ENCODE assay signal across 1 cellular context in the genomic region with DNA sequence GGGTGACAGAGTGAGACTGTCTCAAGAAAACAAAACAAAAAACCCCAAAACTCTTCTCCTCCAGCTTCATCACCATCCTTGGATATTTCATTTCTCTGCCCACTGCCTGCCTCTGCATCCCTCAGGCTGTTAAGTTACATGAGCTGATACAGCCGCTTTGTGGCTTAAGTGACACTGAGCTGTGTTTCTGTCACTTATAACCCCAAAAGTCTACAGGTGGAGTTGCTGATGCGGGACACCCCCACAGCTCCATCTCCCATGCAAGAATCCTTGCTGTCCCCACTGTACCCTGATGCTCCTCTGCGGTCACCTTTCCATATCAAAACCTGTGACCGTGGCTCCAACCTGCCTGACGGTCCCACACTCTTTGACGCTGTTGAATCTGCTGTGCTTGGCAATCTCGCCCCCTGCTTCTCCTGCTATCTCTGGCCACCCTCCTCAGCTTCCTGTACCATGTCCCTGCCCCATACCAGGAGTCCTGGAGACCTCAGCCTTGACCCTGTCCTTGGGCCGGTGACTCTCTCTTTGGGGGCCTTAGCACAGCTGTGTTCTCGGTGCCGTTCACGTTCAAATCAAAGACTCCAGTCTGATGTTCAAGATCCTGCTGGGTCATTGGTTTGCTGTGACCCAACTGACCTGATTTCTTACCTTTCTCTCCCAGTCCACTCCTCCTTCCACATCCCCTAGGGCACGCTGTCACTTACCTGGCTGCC.
TF ChIP-seq lines count a peak whose summit lies in the region.

No MANE protein-coding gene starts in this region.

TF ChIP-seq in HepG2, 621 proteins besides CTCF, POLR2A, EP300 and RAD21:
- TF ChIP-seq KAT8 (CRISPR knock-in tag; IDR thresholded peaks at IDR 0.05) = no peak
- TF ChIP-seq, protein P1, sequence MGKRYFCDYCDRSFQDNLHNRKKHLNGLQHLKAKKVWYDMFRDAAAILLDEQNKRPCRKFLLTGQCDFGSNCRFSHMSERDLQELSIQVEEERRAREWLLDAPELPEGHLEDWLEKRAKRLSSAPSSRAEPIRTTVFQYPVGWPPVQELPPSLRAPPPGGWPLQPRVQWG (CRISPR knock-in tag; IDR thresholded peaks at IDR 0.05; ENCODE audit: borderline replicate concordance, low read depth) = no peak
- TF ChIP-seq FOXC1 (CRISPR knock-in tag; IDR thresholded peaks at IDR 0.05; ENCODE audit: borderline replicate concordance) = no peak
- TF ChIP-seq FOXK1 (CRISPR knock-in tag; IDR thresholded peaks at IDR 0.05; ENCODE audit: borderline replicate concordance, low read depth) = no peak
- TF ChIP-seq MAZ (IDR thresholded peaks at IDR 0.05; ENCODE audit: borderline replicate concordance, low read depth, low read length) = no peak
- TF ChIP-seq MAZ (CRISPR knock-in tag; IDR thresholded peaks at IDR 0.05; ENCODE audit: low read depth) = no peak
- TF ChIP-seq, protein P2, sequence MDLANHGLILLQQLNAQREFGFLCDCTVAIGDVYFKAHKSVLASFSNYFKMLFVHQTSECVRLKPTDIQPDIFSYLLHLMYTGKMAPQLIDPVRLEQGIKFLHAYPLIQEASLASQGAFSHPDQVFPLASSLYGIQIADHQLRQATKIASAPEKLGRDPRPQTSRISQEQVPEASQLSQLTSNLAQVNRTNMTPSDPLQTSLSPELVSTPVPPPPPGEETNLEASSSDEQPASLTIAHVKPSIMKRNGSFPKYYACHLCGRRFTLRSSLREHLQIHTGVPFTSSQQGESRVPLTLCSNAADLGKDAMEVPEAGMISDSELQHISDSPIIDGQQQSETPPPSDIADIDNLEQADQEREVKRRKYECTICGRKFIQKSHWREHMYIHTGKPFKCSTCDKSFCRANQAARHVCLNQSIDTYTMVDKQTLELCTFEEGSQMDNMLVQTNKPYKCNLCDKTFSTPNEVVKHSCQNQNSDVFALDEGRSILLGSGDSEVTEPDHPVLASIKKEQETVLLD (CRISPR knock-in tag; IDR thresholded peaks at IDR 0.05; ENCODE audit: low read depth) = no peak
- no peak for TF ChIP-seq ZNF264 (CRISPR knock-in tag; IDR thresholded peaks at IDR 0.05)
- no peak for TF ChIP-seq ATM (IDR thresholded peaks at IDR 0.05; ENCODE audit: borderline replicate concordance)
- TF ChIP-seq ZNF337 (CRISPR knock-in tag; IDR thresholded peaks at IDR 0.05; ENCODE audit: borderline replicate concordance, low read depth) = no peak
- TF ChIP-seq, protein P3, sequence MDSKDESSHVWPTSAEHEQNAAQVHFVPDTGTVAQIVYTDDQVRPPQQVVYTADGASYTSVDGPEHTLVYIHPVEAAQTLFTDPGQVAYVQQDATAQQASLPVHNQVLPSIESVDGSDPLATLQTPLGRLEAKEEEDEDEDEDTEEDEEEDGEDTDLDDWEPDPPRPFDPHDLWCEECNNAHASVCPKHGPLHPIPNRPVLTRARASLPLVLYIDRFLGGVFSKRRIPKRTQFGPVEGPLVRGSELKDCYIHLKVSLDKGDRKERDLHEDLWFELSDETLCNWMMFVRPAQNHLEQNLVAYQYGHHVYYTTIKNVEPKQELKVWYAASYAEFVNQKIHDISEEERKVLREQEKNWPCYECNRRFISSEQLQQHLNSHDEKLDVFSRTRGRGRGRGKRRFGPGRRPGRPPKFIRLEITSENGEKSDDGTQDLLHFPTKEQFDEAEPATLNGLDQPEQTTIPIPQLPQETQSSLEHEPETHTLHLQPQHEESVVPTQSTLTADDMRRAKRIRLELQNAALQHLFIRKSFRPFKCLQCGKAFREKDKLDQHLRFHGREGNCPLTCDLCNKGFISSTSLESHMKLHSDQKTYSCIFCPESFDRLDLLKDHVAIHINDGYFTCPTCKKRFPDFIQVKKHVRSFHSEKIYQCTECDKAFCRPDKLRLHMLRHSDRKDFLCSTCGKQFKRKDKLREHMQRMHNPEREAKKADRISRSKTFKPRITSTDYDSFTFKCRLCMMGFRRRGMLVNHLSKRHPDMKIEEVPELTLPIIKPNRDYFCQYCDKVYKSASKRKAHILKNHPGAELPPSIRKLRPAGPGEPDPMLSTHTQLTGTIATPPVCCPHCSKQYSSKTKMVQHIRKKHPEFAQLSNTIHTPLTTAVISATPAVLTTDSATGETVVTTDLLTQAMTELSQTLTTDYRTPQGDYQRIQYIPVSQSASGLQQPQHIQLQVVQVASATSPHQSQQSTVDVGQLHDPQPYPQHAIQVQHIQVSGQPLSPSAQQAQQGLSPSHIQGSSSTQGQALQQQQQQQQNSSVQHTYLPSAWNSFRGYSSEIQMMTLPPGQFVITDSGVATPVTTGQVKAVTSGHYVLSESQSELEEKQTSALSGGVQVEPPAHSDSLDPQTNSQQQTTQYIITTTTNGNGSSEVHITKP (CRISPR knock-in tag; IDR thresholded peaks at IDR 0.05; ENCODE audit: low read depth) = no peak
- TF ChIP-seq, protein P4, sequence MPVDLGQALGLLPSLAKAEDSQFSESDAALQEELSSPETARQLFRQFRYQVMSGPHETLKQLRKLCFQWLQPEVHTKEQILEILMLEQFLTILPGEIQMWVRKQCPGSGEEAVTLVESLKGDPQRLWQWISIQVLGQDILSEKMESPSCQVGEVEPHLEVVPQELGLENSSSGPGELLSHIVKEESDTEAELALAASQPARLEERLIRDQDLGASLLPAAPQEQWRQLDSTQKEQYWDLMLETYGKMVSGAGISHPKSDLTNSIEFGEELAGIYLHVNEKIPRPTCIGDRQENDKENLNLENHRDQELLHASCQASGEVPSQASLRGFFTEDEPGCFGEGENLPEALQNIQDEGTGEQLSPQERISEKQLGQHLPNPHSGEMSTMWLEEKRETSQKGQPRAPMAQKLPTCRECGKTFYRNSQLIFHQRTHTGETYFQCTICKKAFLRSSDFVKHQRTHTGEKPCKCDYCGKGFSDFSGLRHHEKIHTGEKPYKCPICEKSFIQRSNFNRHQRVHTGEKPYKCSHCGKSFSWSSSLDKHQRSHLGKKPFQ (CRISPR knock-in tag; IDR thresholded peaks at IDR 0.05; ENCODE audit: insufficient replicate concordance) = no peak
- TF ChIP-seq, protein P5, sequence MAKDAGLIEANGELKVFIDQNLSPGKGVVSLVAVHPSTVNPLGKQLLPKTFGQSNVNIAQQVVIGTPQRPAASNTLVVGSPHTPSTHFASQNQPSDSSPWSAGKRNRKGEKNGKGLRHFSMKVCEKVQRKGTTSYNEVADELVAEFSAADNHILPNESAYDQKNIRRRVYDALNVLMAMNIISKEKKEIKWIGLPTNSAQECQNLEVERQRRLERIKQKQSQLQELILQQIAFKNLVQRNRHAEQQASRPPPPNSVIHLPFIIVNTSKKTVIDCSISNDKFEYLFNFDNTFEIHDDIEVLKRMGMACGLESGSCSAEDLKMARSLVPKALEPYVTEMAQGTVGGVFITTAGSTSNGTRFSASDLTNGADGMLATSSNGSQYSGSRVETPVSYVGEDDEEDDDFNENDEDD (CRISPR knock-in tag; IDR thresholded peaks at IDR 0.05; ENCODE audit: borderline replicate concordance) = no peak
- no peak for TF ChIP-seq SNAPC2 (CRISPR knock-in tag; IDR thresholded peaks at IDR 0.05)
- TF ChIP-seq ZBTB7A (CRISPR knock-in tag; IDR thresholded peaks at IDR 0.05) = no peak
- no peak for TF ChIP-seq ZNF33B (CRISPR knock-in tag; IDR thresholded peaks at IDR 0.05)
- TF ChIP-seq, protein P6, sequence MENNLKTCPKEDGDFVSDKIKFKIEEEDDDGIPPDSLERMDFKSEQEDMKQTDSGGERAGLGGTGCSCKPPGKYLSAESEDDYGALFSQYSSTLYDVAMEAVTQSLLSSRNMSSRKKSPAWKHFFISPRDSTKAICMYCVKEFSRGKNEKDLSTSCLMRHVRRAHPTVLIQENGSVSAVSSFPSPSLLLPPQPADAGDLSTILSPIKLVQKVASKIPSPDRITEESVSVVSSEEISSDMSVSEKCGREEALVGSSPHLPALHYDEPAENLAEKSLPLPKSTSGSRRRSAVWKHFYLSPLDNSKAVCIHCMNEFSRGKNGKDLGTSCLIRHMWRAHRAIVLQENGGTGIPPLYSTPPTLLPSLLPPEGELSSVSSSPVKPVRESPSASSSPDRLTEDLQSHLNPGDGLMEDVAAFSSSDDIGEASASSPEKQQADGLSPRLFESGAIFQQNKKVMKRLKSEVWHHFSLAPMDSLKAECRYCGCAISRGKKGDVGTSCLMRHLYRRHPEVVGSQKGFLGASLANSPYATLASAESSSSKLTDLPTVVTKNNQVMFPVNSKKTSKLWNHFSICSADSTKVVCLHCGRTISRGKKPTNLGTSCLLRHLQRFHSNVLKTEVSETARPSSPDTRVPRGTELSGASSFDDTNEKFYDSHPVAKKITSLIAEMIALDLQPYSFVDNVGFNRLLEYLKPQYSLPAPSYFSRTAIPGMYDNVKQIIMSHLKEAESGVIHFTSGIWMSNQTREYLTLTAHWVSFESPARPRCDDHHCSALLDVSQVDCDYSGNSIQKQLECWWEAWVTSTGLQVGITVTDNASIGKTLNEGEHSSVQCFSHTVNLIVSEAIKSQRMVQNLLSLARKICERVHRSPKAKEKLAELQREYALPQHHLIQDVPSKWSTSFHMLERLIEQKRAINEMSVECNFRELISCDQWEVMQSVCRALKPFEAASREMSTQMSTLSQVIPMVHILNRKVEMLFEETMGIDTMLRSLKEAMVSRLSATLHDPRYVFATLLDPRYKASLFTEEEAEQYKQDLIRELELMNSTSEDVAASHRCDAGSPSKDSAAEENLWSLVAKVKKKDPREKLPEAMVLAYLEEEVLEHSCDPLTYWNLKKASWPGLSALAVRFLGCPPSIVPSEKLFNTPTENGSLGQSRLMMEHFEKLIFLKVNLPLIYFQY (CRISPR knock-in tag; IDR thresholded peaks at IDR 0.05; ENCODE audit: borderline replicate concordance) = no peak
- no peak for TF ChIP-seq ZNF354B (CRISPR knock-in tag; IDR thresholded peaks at IDR 0.05)
TF ChIP-seq in HepG2: peak in this region for 0.
